ENCODE assay signal across 19 cellular contexts in genomic region chr21:44850905-44851657, GRCh38. TPM values are rescaled to one million over a fixed set of nuclear protein-coding genes. Genes with fewer than 3 reads are reported as not detected.
DNase-seq lines count a peak whose midpoint lies in the region; ATAC-seq, FAIRE-seq and TF ChIP-seq lines count a peak whose summit lies in the region.
"Had no signal": no experiment of that assay in that cellular context is flagged by ENCODE, and none has a peak within 500 bp of the region (broad histone marks: within the 10 kb centered on the region; RNA-seq: fewer than 3 reads in every experiment).

No MANE protein-coding gene starts in this region.

- CTCF ChIA-PET in activated CD4-positive, alpha-beta memory T cell treated with anti-CD3 and anti-CD28 coated beads for 36 hours (lab: Charles Lee) = interaction anchor here (0.9 to 1.6 kb wide), 3 partner anchors 22 to 277 kb away, joined by 3 read pairs; partner anchors contain the start of gene PTTG1IP
- CTCF ChIA-PET in HepG2 (lab: Yijun Ruan, JAX; ENCODE audit: low intra/inter-chr PET ratio, low total read pairs) = no interaction called here

- H2AFZ ChIP-seq in HepG2 (ENCODE audit: low read length) = no peak overlapping the region

- no peak for TF ChIP-seq EP300 in HepG2 (IDR thresholded peaks at IDR 0.05; ENCODE audit: low read depth in 2 of 2, low read length in 2 of 2)
- TF ChIP-seq EP300 in HepG2 (CRISPR knock-in tag; IDR thresholded peaks at IDR 0.05; ENCODE audit: borderline replicate concordance) = no peak

- no peak for FAIRE-seq in HepG2 (lab: Jason Lieb, UNC)
- FAIRE-seq: endothelial cell of umbilical vein, H54 had no signal

- H3K27ac Mint-ChIP-seq in activated naive CD4-positive, alpha-beta T cell treated with anti-CD3 and anti-CD28 coated beads, Interleukin-2, amount 50 U/mL, for 24 hours = peak overlapping the region; percentile 84
- peak overlapping the region; percentile 32 for H3K27ac Mint-ChIP-seq in activated CD4-positive, alpha-beta memory T cell treated with anti-CD3 and anti-CD28 coated beads for 36 hours
- H3K27ac Mint-ChIP-seq: brain had no signal

- ATAC-seq in HepG2 = no peak
- ATAC-seq in upper lobe of right lung = no peak
- ATAC-seq: stimulated activated naive CD8-positive, alpha-beta T cell treated with anti-CD3 and anti-CD28 coated beads, Interleukin-15, amount 100 ng/mL, for 72 hours had no signal

- H3K27ac ChIP-seq in HepG2 (ENCODE audit: extremely low read length, insufficient read depth, low read length) (no peak overlapping the region), upper lobe of right lung (no peak overlapping the region)
- H3K27ac ChIP-seq: upper lobe of left lung had no signal

- TF ChIP-seq CTCF in HepG2 (CRISPR knock-in tag; IDR thresholded peaks at IDR 0.05) (no peak), upper lobe of right lung (IDR thresholded peaks at IDR 0.05) (no peak)

- H3K9ac ChIP-seq in HepG2 (ENCODE audit: insufficient read depth, low read depth, low read length) = no peak overlapping the region
- H3K9ac ChIP-seq: SK-N-SH had no signal

- peaks cover 58% of the 10 kb centered on the region for H3K4me1 Mint-ChIP-seq in activated naive CD4-positive, alpha-beta T cell treated with anti-CD3 and anti-CD28 coated beads, Interleukin-2, amount 50 U/mL, for 24 hours
- peaks cover 36% of the 10 kb centered on the region for H3K4me1 Mint-ChIP-seq in activated CD4-positive, alpha-beta memory T cell treated with anti-CD3 and anti-CD28 coated beads for 36 hours (ENCODE audit: low read depth)

- POLR2A ChIA-PET in activated CD4-positive, alpha-beta memory T cell treated with anti-CD3 and anti-CD28 coated beads for 36 hours (lab: Charles Lee) = no interaction called here
- POLR2A ChIA-PET in HepG2 (lab: Yijun Ruan, JAX) = interaction anchor here (1.4 kb wide), 1 partner anchor 19 kb away, joined by 5 read pairs; no protein-coding TSS in a partner anchor

- no peaks in the 10 kb centered on the region for H3K27me3 Mint-ChIP-seq in activated naive CD4-positive, alpha-beta T cell treated with anti-CD3 and anti-CD28 coated beads, Interleukin-2, amount 50 U/mL, for 24 hours
- H3K27me3 Mint-ChIP-seq in activated CD4-positive, alpha-beta memory T cell treated with anti-CD3 and anti-CD28 coated beads for 36 hours = no peaks in the 10 kb centered on the region
- H3K27me3 Mint-ChIP-seq: brain; stimulated activated naive CD8-positive, alpha-beta T cell treated with anti-CD3 and anti-CD28 coated beads, Interleukin-15, amount 100 ng/mL, for 72 hours had no signal

- H3K9me3 Mint-ChIP-seq in activated naive CD4-positive, alpha-beta T cell treated with anti-CD3 and anti-CD28 coated beads, Interleukin-2, amount 50 U/mL, for 24 hours = no peaks in the 10 kb centered on the region
- H3K9me3 Mint-ChIP-seq in activated CD4-positive, alpha-beta memory T cell treated with anti-CD3 and anti-CD28 coated beads for 36 hours = no peaks in the 10 kb centered on the region
- H3K9me3 Mint-ChIP-seq: brain; stimulated activated naive CD8-positive, alpha-beta T cell treated with anti-CD3 and anti-CD28 coated beads, Interleukin-15, amount 100 ng/mL, for 72 hours had no signal

- BruUV-seq in HepG2 (replicated peaks; lab: Mats Ljungman, UMichigan) = TSS peak; percentile 54

- intact Hi-C loops in activated CD4-positive, alpha-beta memory T cell treated with anti-CD3 and anti-CD28 coated beads for 36 hours (cut with micrococcal nuclease) = no loop called here
- intact Hi-C loops in HepG2 (cut with micrococcal nuclease; ENCODE audit: unreplicated experiment) (no loop called here), upper lobe of right lung (cut with DNase I) (loop anchor here (10.0 kb wide), 1 partner anchor 46 kb away; the partner anchor contains the start of gene UBE2G2)

- WGBS in HepG2 (ENCODE audit: low lambda C conversion rate) = 83% methylated on average over 22 of the region's 26 CpGs

- H3K4me3 Mint-ChIP-seq in activated naive CD4-positive, alpha-beta T cell treated with anti-CD3 and anti-CD28 coated beads, Interleukin-2, amount 50 U/mL, for 24 hours = peak overlapping the region; percentile 8
- no peak overlapping the region for H3K4me3 Mint-ChIP-seq in activated CD4-positive, alpha-beta memory T cell treated with anti-CD3 and anti-CD28 coated beads for 36 hours
- H3K4me3 Mint-ChIP-seq: brain; stimulated activated naive CD8-positive, alpha-beta T cell treated with anti-CD3 and anti-CD28 coated beads, Interleukin-15, amount 100 ng/mL, for 72 hours had no signal

- peaks cover 44 to 71% of the 10 kb centered on the region in 2 experiments for H3K36me3 ChIP-seq in HepG2 (replicated peaks in 1 of 2; ENCODE audit: control insufficient read depth in 1 of 2, insufficient read depth in 2 of 2, low read length in 2 of 2)
- H3K36me3 ChIP-seq in upper lobe of right lung = peaks cover 65% of the 10 kb centered on the region

- no peaks in the 10 kb centered on the region for H3K27me3 ChIP-seq in HepG2 (ENCODE audit: control insufficient read depth in 1 of 2, insufficient read depth in 2 of 2, low read length in 2 of 2)
- H3K27me3 ChIP-seq in upper lobe of right lung = no peaks in the 10 kb centered on the region
- H3K27me3 ChIP-seq: Peyer's patch, upper lobe of left lung had no signal

- H3K4me1 ChIP-seq in HepG2 (ENCODE audit: insufficient read depth, low read length) (peaks cover 56% of the 10 kb centered on the region), upper lobe of right lung (peaks cover 10% of the 10 kb centered on the region)

- no peak for DNase-seq in activated naive CD4-positive, alpha-beta T cell (lab: John Stamatoyannopoulos, UW)
- DNase-seq in activated CD4-positive, alpha-beta memory T cell treated with anti-CD3 and anti-CD28 coated beads for 36 hours = no peak
- DNase-seq in HepG2 (ENCODE audit: low spot score) (no peak), upper lobe of right lung (peak; percentile 37), NCI-H524 (lab: John Stamatoyannopoulos, UW) (no peak), OCI-M1 (lab: John Stamatoyannopoulos, UW) (no peak)
- no peak for DNase-seq in activated CD4-positive, CD25-positive, alpha-beta regulatory T cell treated with anti-CD3 and anti-CD28 coated beads, Interleukin-2, amount 50 U/mL, for 72 hours
- DNase-seq: activated effector memory CD4-positive, alpha-beta T cell treated with anti-CD3 and anti-CD28 coated beads, Interleukin-2, amount 50 U/mL, for 16 hours; kidney glomerular epithelial cell; MM.1S; nucleus accumbens; SK-N-SH; stimulated activated naive CD8-positive, alpha-beta T cell treated with anti-CD3 and anti-CD28 coated beads, Interleukin-15, amount 100 ng/mL, for 72 hours had no signal

- no peak for TF ChIP-seq RAD21 in HepG2 (CRISPR knock-in tag; IDR thresholded peaks at IDR 0.05)

- H3K4me3 ChIP-seq in HepG2 (replicated peaks in 1 of 3; ENCODE audit: insufficient read depth in 1 of 3, low read depth in 2 of 3, low read length in 3 of 3) = no peak overlapping the region
- H3K4me3 ChIP-seq in upper lobe of right lung = no peak overlapping the region
- H3K4me3 ChIP-seq: Peyer's patch, upper lobe of left lung had no signal

- peaks cover 78% of the 10 kb centered on the region for H4K20me1 ChIP-seq in HepG2 (ENCODE audit: insufficient read depth, low read length)

- peaks cover 7% of the 10 kb centered on the region for H3K36me3 Mint-ChIP-seq in activated naive CD4-positive, alpha-beta T cell treated with anti-CD3 and anti-CD28 coated beads, Interleukin-2, amount 50 U/mL, for 24 hours
- H3K36me3 Mint-ChIP-seq in activated CD4-positive, alpha-beta memory T cell treated with anti-CD3 and anti-CD28 coated beads for 36 hours = peaks cover 24% of the 10 kb centered on the region

- H3K4me2 ChIP-seq in HepG2 (ENCODE audit: low read depth, low read length) = no peak overlapping the region
- H3K4me2 ChIP-seq: SK-N-SH had no signal

- no peak; a peak in 1 of 4 replicates for TF ChIP-seq POLR2A in HepG2 (IDR thresholded peaks at IDR 0.05; ENCODE audit: insufficient read depth in 1 of 2, low read depth in 2 of 2, low read length in 2 of 2)

- in situ Hi-C loops in HepG2 (cut with HindIII; ENCODE audit: extremely low pct_ligation_motif_present, low pct_unique_long_range_greater_than_20kb) = no loop called here

- peaks cover 30% of the 10 kb centered on the region for H3K79me2 ChIP-seq in HepG2 (ENCODE audit: insufficient read depth, low read length)

- H3K9me3 ChIP-seq in HepG2 (ENCODE audit: low read length) (no peaks in the 10 kb centered on the region), upper lobe of right lung (no peaks in the 10 kb centered on the region)
- H3K9me3 ChIP-seq: Peyer's patch, SK-N-SH, upper lobe of left lung had no signal

RNA-seq across cellular contexts. Expression of gene PTTG1IP, which starts 22.4 kb away (rescaled TPM):
- 10 to 100 TPM; 43.0 to 44.4 TPM for total RNA-seq in activated CD4-positive, alpha-beta memory T cell treated with anti-CD3 and anti-CD28 coated beads for 36 hours
- total RNA-seq in HepG2 (2016; rRNA removed; fragmentation: Illumina TruSeq; extraction: Trizol) (89.4 and 161 TPM in 2 replicates), upper lobe of right lung (244 TPM)
- total RNA-seq in HepG2 (2016; cell fraction: cytosol; rRNA removed; fragmentation: Illumina TruSeq; extraction: Trizol; ENCODE audit: low read depth) = 42.7 and 52.7 TPM in 2 replicates
- total RNA-seq in HepG2 (2016; cell fraction: insoluble cytoplasmic fraction; rRNA removed; fragmentation: Illumina TruSeq; extraction: Trizol) = 93.0 and 159 TPM in 2 replicates
- 72.6 and 73.1 TPM in 2 replicates for total RNA-seq in HepG2 (2016; cell fraction: membrane; rRNA removed; fragmentation: Illumina TruSeq; extraction: Trizol)
- 137 and 161 TPM in 2 replicates for total RNA-seq in HepG2 (2016; cell fraction: nucleus; rRNA removed; fragmentation: Illumina TruSeq; extraction: Trizol)
- 700 and 734 TPM in 2 replicates for polyA plus RNA-seq in HepG2 (2011; rRNA removed)
- polyA plus RNA-seq in HepG2 (2011; cell fraction: cytosol; rRNA removed) = 548 and 662 TPM in 2 replicates
- 529 and 555 TPM in 2 replicates for polyA plus RNA-seq in HepG2 (2011; cell fraction: nucleus; rRNA removed)
- polyA plus RNA-seq in HepG2 (2012) = 435 and 453 TPM in 2 replicates
- 22.2 and 24.3 TPM in 2 replicates for polyA plus RNA-seq in HepG2 (2016; cell fraction: cytosol; fragmentation: Illumina TruSeq; extraction: Trizol; ENCODE audit: low read depth)
- 90.0 and 95.3 TPM in 2 replicates for polyA plus RNA-seq in HepG2 (2016; cell fraction: insoluble cytoplasmic fraction; fragmentation: Illumina TruSeq; extraction: Trizol; ENCODE audit: low read depth)
- 47.9 and 49.9 TPM in 2 replicates for polyA plus RNA-seq in HepG2 (2016; cell fraction: membrane; fragmentation: Illumina TruSeq; extraction: Trizol; ENCODE audit: low read depth)
- 267 and 281 TPM in 2 replicates for polyA plus RNA-seq in HepG2 (2016; cell fraction: nucleus; fragmentation: Illumina TruSeq; extraction: Trizol; ENCODE audit: insufficient read depth, low read depth)
- polyA minus RNA-seq in HepG2 (2011; rRNA and poly(A)+ RNA removed; ENCODE audit: low replicate concordance) = 110 and 581 TPM in 2 replicates
- polyA minus RNA-seq in HepG2 (2011; cell fraction: cytosol; rRNA and poly(A)+ RNA removed) = 491 and 595 TPM in 2 replicates
- polyA minus RNA-seq in HepG2 (2011; cell fraction: nucleus; rRNA and poly(A)+ RNA removed) = 203 and 242 TPM in 2 replicates

RNA-seq across cellular contexts. Expression of gene SUMO3, which starts 33.2 kb away (rescaled TPM):
- total RNA-seq in activated CD4-positive, alpha-beta memory T cell treated with anti-CD3 and anti-CD28 coated beads for 36 hours = 10 to 100 TPM; 77.2 to 77.6 TPM
- total RNA-seq in HepG2 (2016; rRNA removed; fragmentation: Illumina TruSeq; extraction: Trizol) = 92.4 and 111 TPM in 2 replicates
- total RNA-seq in HepG2 (2016; cell fraction: cytosol; rRNA removed; fragmentation: Illumina TruSeq; extraction: Trizol; ENCODE audit: low read depth) = 75.4 and 89.7 TPM in 2 replicates
- total RNA-seq in HepG2 (2016; cell fraction: insoluble cytoplasmic fraction; rRNA removed; fragmentation: Illumina TruSeq; extraction: Trizol) = 95.7 and 103 TPM in 2 replicates
- total RNA-seq in HepG2 (2016; cell fraction: membrane; rRNA removed; fragmentation: Illumina TruSeq; extraction: Trizol) = 169 and 187 TPM in 2 replicates
- total RNA-seq in HepG2 (2016; cell fraction: nucleus; rRNA removed; fragmentation: Illumina TruSeq; extraction: Trizol) = 37.2 and 43.4 TPM in 2 replicates
- polyA plus RNA-seq in HepG2 (2011; rRNA removed) = 46.6 and 51.4 TPM in 2 replicates
- polyA plus RNA-seq in HepG2 (2011; cell fraction: cytosol; rRNA removed) = 69.8 and 78.7 TPM in 2 replicates
- polyA plus RNA-seq in HepG2 (2011; cell fraction: nucleus; rRNA removed) = 23.1 and 24.9 TPM in 2 replicates
- polyA plus RNA-seq in HepG2 (2012) = 80.3 and 83.9 TPM in 2 replicates
- polyA plus RNA-seq in HepG2 (2016; cell fraction: cytosol; fragmentation: Illumina TruSeq; extraction: Trizol; ENCODE audit: low read depth) = 129 and 158 TPM in 2 replicates
- polyA plus RNA-seq in HepG2 (2016; cell fraction: insoluble cytoplasmic fraction; fragmentation: Illumina TruSeq; extraction: Trizol; ENCODE audit: low read depth) = 154 and 159 TPM in 2 replicates
- 228 and 251 TPM in 2 replicates for polyA plus RNA-seq in HepG2 (2016; cell fraction: membrane; fragmentation: Illumina TruSeq; extraction: Trizol; ENCODE audit: low read depth)
- 69.6 and 74.5 TPM in 2 replicates for polyA plus RNA-seq in HepG2 (2016; cell fraction: nucleus; fragmentation: Illumina TruSeq; extraction: Trizol; ENCODE audit: insufficient read depth, low read depth)
- polyA minus RNA-seq in HepG2 (2011; rRNA and poly(A)+ RNA removed; ENCODE audit: low replicate concordance) = 52.3 and 76.3 TPM in 2 replicates
- 36.4 and 40.4 TPM in 2 replicates for polyA minus RNA-seq in HepG2 (2011; cell fraction: cytosol; rRNA and poly(A)+ RNA removed)
- polyA minus RNA-seq in HepG2 (2011; cell fraction: nucleus; rRNA and poly(A)+ RNA removed) = 19.8 and 23.2 TPM in 2 replicates
- 85.0 TPM for total RNA-seq in upper lobe of right lung

RNA-seq across cellular contexts. Expression of gene UBE2G2, which starts 49.5 kb away (rescaled TPM):
- total RNA-seq in activated CD4-positive, alpha-beta memory T cell treated with anti-CD3 and anti-CD28 coated beads for 36 hours = 10 to 100 TPM; 87.6 to 96.0 TPM
- total RNA-seq in HepG2 (2016; rRNA removed; fragmentation: Illumina TruSeq; extraction: Trizol) = 55.4 and 62.0 TPM in 2 replicates
- total RNA-seq in HepG2 (2016; cell fraction: cytosol; rRNA removed; fragmentation: Illumina TruSeq; extraction: Trizol; ENCODE audit: low read depth) = 6.2 and 7.8 TPM in 2 replicates
- total RNA-seq in HepG2 (2016; cell fraction: insoluble cytoplasmic fraction; rRNA removed; fragmentation: Illumina TruSeq; extraction: Trizol) = 55.6 and 59.2 TPM in 2 replicates
- 24.1 and 25.4 TPM in 2 replicates for total RNA-seq in HepG2 (2016; cell fraction: membrane; rRNA removed; fragmentation: Illumina TruSeq; extraction: Trizol)
- 58.4 and 64.5 TPM in 2 replicates for total RNA-seq in HepG2 (2016; cell fraction: nucleus; rRNA removed; fragmentation: Illumina TruSeq; extraction: Trizol)
- 92.0 and 106 TPM in 2 replicates for polyA plus RNA-seq in HepG2 (2011; rRNA removed)
- polyA plus RNA-seq in HepG2 (2011; cell fraction: cytosol; rRNA removed) = 65.4 and 70.1 TPM in 2 replicates
- polyA plus RNA-seq in HepG2 (2011; cell fraction: nucleus; rRNA removed) = 159 and 211 TPM in 2 replicates
- polyA plus RNA-seq in HepG2 (2012) = 63.5 and 84.4 TPM in 2 replicates
- polyA plus RNA-seq in HepG2 (2016; cell fraction: cytosol; fragmentation: Illumina TruSeq; extraction: Trizol; ENCODE audit: low read depth) = 6.2 and 8.1 TPM in 2 replicates
- 70.2 and 76.6 TPM in 2 replicates for polyA plus RNA-seq in HepG2 (2016; cell fraction: insoluble cytoplasmic fraction; fragmentation: Illumina TruSeq; extraction: Trizol; ENCODE audit: low read depth)
- polyA plus RNA-seq in HepG2 (2016; cell fraction: membrane; fragmentation: Illumina TruSeq; extraction: Trizol; ENCODE audit: low read depth) = 18.6 and 20.2 TPM in 2 replicates
- 135 and 144 TPM in 2 replicates for polyA plus RNA-seq in HepG2 (2016; cell fraction: nucleus; fragmentation: Illumina TruSeq; extraction: Trizol; ENCODE audit: insufficient read depth, low read depth)
- polyA minus RNA-seq in HepG2 (2011; rRNA and poly(A)+ RNA removed; ENCODE audit: low replicate concordance) = 53.7 and 134 TPM in 2 replicates
- 25.8 and 27.2 TPM in 2 replicates for polyA minus RNA-seq in HepG2 (2011; cell fraction: cytosol; rRNA and poly(A)+ RNA removed)
- 110 and 138 TPM in 2 replicates for polyA minus RNA-seq in HepG2 (2011; cell fraction: nucleus; rRNA and poly(A)+ RNA removed)
- total RNA-seq in upper lobe of right lung = 78.8 TPM
